10 cellular contexts compared by ENCODE assay signal in the genomic region with DNA sequence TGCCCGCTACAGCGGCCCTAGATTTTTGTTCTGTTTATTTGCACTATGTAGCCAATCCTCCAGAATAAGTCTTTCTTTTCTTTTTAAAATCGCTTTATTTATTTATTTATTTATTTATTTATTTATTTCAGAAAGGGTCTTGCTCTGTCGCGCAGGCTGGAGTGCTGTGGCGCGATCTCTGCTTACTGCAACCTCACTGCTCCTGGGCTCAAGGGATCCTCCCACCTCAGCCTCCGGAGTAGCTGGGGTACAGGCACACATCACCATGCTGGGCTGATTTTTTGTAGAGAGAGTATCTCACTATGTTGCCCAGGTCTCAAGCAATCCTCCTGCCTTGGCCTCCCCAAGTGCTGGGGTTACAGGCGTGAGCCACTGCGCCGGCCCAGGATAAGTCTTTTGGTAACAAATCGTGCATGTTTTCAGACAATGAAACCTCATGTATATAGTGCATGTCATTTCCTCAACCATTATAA. TPM values are rescaled to one million over a fixed set of nuclear protein-coding genes. Genes with fewer than 3 reads are reported as not detected.
DNase-seq lines count a peak whose midpoint lies in the region; ATAC-seq, FAIRE-seq and TF ChIP-seq lines count a peak whose summit lies in the region.
"Had no signal": no experiment of that assay in that cellular context is flagged by ENCODE, and none has a peak within 500 bp of the region (broad histone marks: within the 10 kb centered on the region; RNA-seq: fewer than 3 reads in every experiment).

No MANE protein-coding gene starts in this region.

- POLR2A ChIA-PET in PC-9 (lab: Charles Lee; ENCODE audit: unreplicated experiment), result no interaction called here

- no peak overlapping the region for H2AFZ ChIP-seq in PC-9

- peak overlapping the region; percentile 88; the same call in 1 of the 2 replicates for H3K4me3 ChIP-seq in PC-9
- peak overlapping the region; percentile 65 to 98 (median 84) for H3K4me3 ChIP-seq in pancreas

- H3K27ac ChIP-seq in PC-9, result no peak overlapping the region
- H3K27ac ChIP-seq in pancreas, result no peak overlapping the region

- WGBS in pancreas, 2 donors, result 54 to 58% methylated on average over 12 of the region's 12 CpGs

- H3K79me2 ChIP-seq in PC-9 (ENCODE audit: low read depth), result peaks cover 9% of the 10 kb centered on the region; the same call in 1 of the 2 replicates

- H3K9me3 Mint-ChIP-seq in Calu3 (ENCODE audit: low read depth, unreplicated experiment) (no peaks in the 10 kb centered on the region), endothelial cell (ENCODE audit: unreplicated experiment) (no peaks in the 10 kb centered on the region)

- no peaks in the 10 kb centered on the region for H3K9me2 ChIP-seq in PC-9 (ENCODE audit: insufficient read depth)

- H3K4me1 ChIP-seq in PC-9 (replicated peaks; ENCODE audit: insufficient read depth) (peaks cover 10% of the 10 kb centered on the region; the same call in 1 of the 2 replicates), pancreas (peaks cover 0 to 15% (median 7%) of the 10 kb centered on the region in 3 donors)

- H3K36me3 ChIP-seq in PC-9 (ENCODE audit: low read depth) (no peaks in the 10 kb centered on the region), pancreas (no peaks in the 10 kb centered on the region)

- H3F3A ChIP-seq in PC-9 (ENCODE audit: insufficient read depth, low read depth), result peaks cover 6% of the 10 kb centered on the region; the same call in 1 of the 2 replicates

- intact Hi-C loops in Calu3 (cut with micrococcal nuclease; ENCODE audit: unreplicated experiment) (loop anchor here (10.0 kb wide), 1 partner anchor 265 kb away; a partner anchor contains a TSS), PC-9 (cut with micrococcal nuclease; ENCODE audit: unreplicated experiment) (loop anchor here (5.0 kb wide), 1 partner anchor 158 kb away; a partner anchor contains a TSS), pancreas (cut with DNase I) (no loop called here)

- H3K27me3 Mint-ChIP-seq in Calu3 (ENCODE audit: unreplicated experiment), result peaks cover 13% of the 10 kb centered on the region
- H3K27me3 Mint-ChIP-seq in endothelial cell (ENCODE audit: unreplicated experiment), result peaks cover 2% of the 10 kb centered on the region

- H3K36me3 Mint-ChIP-seq in Calu3 (ENCODE audit: insufficient read depth, unreplicated experiment) (peaks cover 20% of the 10 kb centered on the region), endothelial cell (ENCODE audit: low read depth, unreplicated experiment) (peaks cover 2% of the 10 kb centered on the region)

- no peaks in the 10 kb centered on the region for H3K27me3 ChIP-seq in PC-9 (ENCODE audit: insufficient read depth, low read depth)
- no peaks in the 10 kb centered on the region for H3K27me3 ChIP-seq in pancreas

- peak overlapping the region; percentile 79 for H3K4me3 Mint-ChIP-seq in Calu3 (ENCODE audit: low read depth, unreplicated experiment)
- peak overlapping the region; percentile 62 for H3K4me3 Mint-ChIP-seq in endothelial cell (ENCODE audit: unreplicated experiment)

- no peaks in the 10 kb centered on the region for H3K9me3 ChIP-seq in PC-9 (ENCODE audit: insufficient read depth, low read depth)
- H3K9me3 ChIP-seq in pancreas, result no peaks in the 10 kb centered on the region

- CTCF ChIA-PET in Calu3 (lab: Charles Lee) (no interaction called here), PC-9 (lab: Charles Lee) (no interaction called here)

- DNase-seq in Calu3 (no peak), PC-9 (no peak), endothelial cell (ENCODE audit: low spot score) (no peak), pancreas (no peak), Kasumi-1 (lab: John Stamatoyannopoulos, UW) (no peak)
- DNase-seq in effector CD8-positive, alpha-beta T cell (lab: John Stamatoyannopoulos, UW), result no peak

- H3K4me1 Mint-ChIP-seq in Calu3 (ENCODE audit: low read depth, unreplicated experiment), result peaks cover 19% of the 10 kb centered on the region
- peaks cover 24% of the 10 kb centered on the region for H3K4me1 Mint-ChIP-seq in endothelial cell (ENCODE audit: unreplicated experiment)

- H4K20me1 ChIP-seq in PC-9 (ENCODE audit: insufficient read depth), result no peaks in the 10 kb centered on the region

- ATAC-seq in pancreas (no peak), HG02981 (IDR thresholded peaks at IDR 0.05; ENCODE audit: unreplicated experiment) (no peak), GM21381 (IDR thresholded peaks at IDR 0.05; ENCODE audit: unreplicated experiment) (no peak)

- no peak overlapping the region for H3K27ac Mint-ChIP-seq in Calu3 (ENCODE audit: unreplicated experiment)
- no peak overlapping the region for H3K27ac Mint-ChIP-seq in endothelial cell (ENCODE audit: unreplicated experiment)

- peak overlapping the region; percentile 85; the same call in 1 of the 2 replicates for H3K4me2 ChIP-seq in PC-9

- TF ChIP-seq CTCF in Calu3 (IDR thresholded peaks at IDR 0.05; ENCODE audit: unreplicated experiment), result no peak
- no peak for TF ChIP-seq CTCF in PC-9 (conservative IDR thresholded peaks at IDR 0.05)
- no peak for TF ChIP-seq CTCF in endothelial cell (IDR thresholded peaks at IDR 0.05; ENCODE audit: unreplicated experiment)
- TF ChIP-seq CTCF in pancreas (IDR thresholded peaks at IDR 0.05), result no peak

- BruUV-seq in Calu3 (replicated peaks; lab: Mats Ljungman, UMichigan) (no TSS peak), PC-9 (replicated peaks; lab: Mats Ljungman, UMichigan) (no TSS peak)

- no peak for FAIRE-seq in pancreas (lab: Jason Lieb, UNC)
- FAIRE-seq: colon, GM12878 had no signal

RNA-seq across cellular contexts. Expression of a gene that starts 0.3 kb away (rescaled TPM):
- total RNA-seq in Calu3 (2022) (18.9 and 27.6 TPM in 2 replicates), PC-9 (2021) (16.0 and 24.9 TPM in 2 replicates), endothelial cell (ENCODE audit: unreplicated experiment) (10.6 TPM), pancreas (1 to 10 TPM; 3.3 to 6.6 (median 4.4) TPM)
- polyA plus RNA-seq in pancreas, result 1 to 10 TPM; 1.9 to 3.5 TPM

RNA-seq across cellular contexts. Expression of a gene that starts 15.4 kb away (rescaled TPM):
- not detected in 2 replicates for total RNA-seq in Calu3 (2022)
- not detected in 2 replicates for total RNA-seq in PC-9 (2021)
- not detected for total RNA-seq in endothelial cell (ENCODE audit: unreplicated experiment)
- total RNA-seq in pancreas, result under 1 TPM in 2 of 6 donors, not detected in 4; 0.26 to 0.49 TPM
- polyA plus RNA-seq in pancreas, result 1 to 10 TPM in 1 of 2 donors, not detected in 1; 1.1 TPM

RNA-seq across cellular contexts. Expression of a gene that starts 38.0 kb away (rescaled TPM):
- total RNA-seq in Calu3 (2022) (0.12 and 0.39 TPM in 2 replicates), PC-9 (2021) (not detected in 2 replicates), endothelial cell (ENCODE audit: unreplicated experiment) (0.69 TPM), pancreas (1 to 10 TPM in 3 of 6 donors, under 1 TPM in 3; 0.28 to 4.2 (median 1.2) TPM)
- polyA plus RNA-seq in pancreas, result 1 to 10 TPM; 2.8 TPM
- polyA plus RNA-seq: GM12878 had no signal

RNA-seq across cellular contexts. Expression of a gene that starts 40.1 kb away (rescaled TPM):
- total RNA-seq in Calu3 (2022) (104 TPM in 2 replicates), PC-9 (2021) (88.3 and 91.7 TPM in 2 replicates), endothelial cell (ENCODE audit: unreplicated experiment) (59.9 TPM), pancreas (10 to 100 TPM; 26.3 to 40.2 (median 29.5) TPM)
- polyA plus RNA-seq in pancreas, result 10 to 100 TPM; 21.1 to 39.1 TPM

RNA-seq across cellular contexts. Expression of a gene that starts 46.8 kb away (rescaled TPM):
- total RNA-seq in Calu3 (2022), result not detected in 2 replicates
- total RNA-seq in PC-9 (2021), result not detected in 2 replicates
- total RNA-seq in endothelial cell (ENCODE audit: unreplicated experiment), result not detected
- not detected for total RNA-seq in pancreas
- not detected for polyA plus RNA-seq in pancreas
- polyA plus RNA-seq: GM12878 had no signal

Comparison
In these comparisons a context has a peak if more than half of its experiments do, and no peak if none do; other contexts are left out.
1. intact Hi-C loops: an anchor here in Calu3 (10.0 kb wide) and PC-9 (5.0 kb wide); none called in pancreas.